ENCODE assay signal across 8 cellular contexts in the genomic region with DNA sequence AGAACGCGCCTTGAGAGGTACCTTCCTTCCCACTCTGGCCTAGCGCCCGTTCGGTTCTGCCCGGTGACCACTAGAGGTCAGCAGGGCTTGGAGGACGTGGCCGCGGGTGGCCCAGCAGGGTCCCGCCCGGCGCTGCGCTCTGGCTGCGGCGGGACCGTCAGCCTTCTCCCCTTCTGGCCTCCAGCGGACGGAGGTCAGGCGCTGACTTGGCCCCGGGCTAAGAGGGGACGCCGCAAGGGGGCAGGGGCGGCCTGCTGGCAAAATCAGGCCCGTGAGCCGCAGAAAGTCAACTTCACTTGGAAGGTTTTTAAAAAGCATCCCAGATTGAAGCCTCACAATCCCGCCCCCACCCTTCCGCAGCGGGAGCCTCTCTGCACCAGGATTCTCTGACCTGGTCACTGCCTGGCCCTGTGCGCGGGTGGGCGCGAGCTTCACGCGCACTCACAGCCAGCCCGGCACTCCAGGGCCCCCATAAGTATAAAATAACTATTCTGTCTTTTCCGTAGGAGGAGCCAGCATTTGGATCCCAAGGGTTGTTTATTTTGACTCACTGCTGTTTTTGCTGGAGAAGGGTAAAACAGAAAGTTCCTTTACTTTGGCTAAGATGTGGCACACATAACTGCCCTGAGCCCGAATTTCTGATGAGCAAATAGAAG. TPM values are rescaled to one million over a fixed set of nuclear protein-coding genes. Genes with fewer than 3 reads are reported as not detected.
DNase-seq lines count a peak whose midpoint lies in the region; ATAC-seq and TF ChIP-seq lines count a peak whose summit lies in the region.

No MANE protein-coding gene starts in this region.

- H2BK120ac ChIP-seq in trophoblast cell (ENCODE audit: insufficient read depth, low read length, poor library complexity), result no peak overlapping the region

- H3K18ac ChIP-seq in trophoblast cell (ENCODE audit: low read length), result no peak overlapping the region

- H2AK5ac ChIP-seq in trophoblast cell (ENCODE audit: low read length), result no peak overlapping the region

- H3K79me2 ChIP-seq in SK-N-SH (ENCODE audit: insufficient read depth), result no peaks in the 10 kb centered on the region
- H3K79me2 ChIP-seq in trophoblast cell (ENCODE audit: control insufficient read depth, insufficient read depth, low read length, poor library complexity), result no peaks in the 10 kb centered on the region

- TF ChIP-seq RAD21 in SK-N-SH (IDR thresholded peaks at IDR 0.05; ENCODE audit: low read length), result peak; percentile 85

- H3K23ac ChIP-seq in trophoblast cell (ENCODE audit: low read length), result no peak overlapping the region

- no peak overlapping the region for H4K91ac ChIP-seq in trophoblast cell (ENCODE audit: low read depth, low read length)

- no peak overlapping the region for H2BK5ac ChIP-seq in trophoblast cell (ENCODE audit: low read depth, low read length, poor library complexity)

- 3% methylated on average over 24 of the region's 37 CpGs for WGBS in SK-N-SH (ENCODE audit: low lambda C conversion rate)
- WGBS in heart left ventricle, 4 donors, result 4 to 16% (median 7%) methylated on average over 13 to 37 of the region's 37 CpGs
- WGBS in trophoblast cell (ENCODE audit: extremely low coverage, insufficient coverage, insufficient read length), result no CpG with 5 or more reads among the region's 37 CpGs

- H3K4me1 ChIP-seq in SK-N-SH (ENCODE audit: control insufficient read depth in 1 of 2, insufficient read depth in 2 of 2, low read depth in 1 of 2, low read length in 1 of 2), result peaks cover 3% of the 10 kb centered on the region in 2 experiments; a peak in 2 of 4 replicates
- peaks cover 30% of the 10 kb centered on the region for H3K4me1 ChIP-seq in adipocyte (ENCODE audit: control insufficient read depth, insufficient read depth, low read length)
- H3K4me1 ChIP-seq in heart left ventricle, result peaks cover 4 to 30% (median 11%) of the 10 kb centered on the region in 12 donors
- no peaks in the 10 kb centered on the region for H3K4me1 ChIP-seq in trophoblast cell (ENCODE audit: control insufficient read depth in 1 of 2, insufficient read depth in 2 of 2, low read length in 2 of 2)

- no peak overlapping the region for H2BK12ac ChIP-seq in trophoblast cell (ENCODE audit: low read length)

- no peak overlapping the region for H3K14ac ChIP-seq in trophoblast cell (ENCODE audit: low read length)

- H3K9me2 ChIP-seq in SK-N-SH, result no peaks in the 10 kb centered on the region

- peak in 1 of 2 donors; percentile 39 for TF ChIP-seq POLR2A in heart left ventricle (IDR thresholded peaks at IDR 0.05)

- CTCF ChIA-PET in SK-N-SH (lab: Yijun Ruan, JAX), result interaction anchor here (0.5 to 21.6 kb wide), 38 partner anchors 8 to 283 kb away, joined by 3 to 445 read pairs (median 4); partner anchors contain the start of gene ZBTB16

- H3K4me3 ChIP-seq in SK-N-SH (ENCODE audit: low read depth in 2 of 2, low read length in 1 of 2) (peak overlapping the region; percentile 19 to 66; a peak in 3 of 4 replicates), adipocyte (ENCODE audit: low read length) (peak overlapping the region; percentile 67), heart left ventricle (peak overlapping the region in 10 of 12 donors; percentile 26 to 60 (median 48)), trophoblast cell (ENCODE audit: low read depth, low read length) (no peak overlapping the region)

- no peaks in the 10 kb centered on the region for H3F3A ChIP-seq in SK-N-SH (replicated peaks; ENCODE audit: insufficient read depth)

- H4K20me1 ChIP-seq in SK-N-SH (ENCODE audit: insufficient read depth), result no peaks in the 10 kb centered on the region

- H3K9ac ChIP-seq in SK-N-SH (no peak overlapping the region), adipocyte (ENCODE audit: low read length) (peak overlapping the region; percentile 77), trophoblast cell (ENCODE audit: low read length) (no peak overlapping the region)

- no peak overlapping the region for H4K12ac ChIP-seq in trophoblast cell (ENCODE audit: low read depth, low read length)

- DNase-seq in AG20443 (ENCODE audit: low spot score), result peak; percentile 89
- DNase-seq in HK-2 (ENCODE audit: unreplicated experiment), result peak; percentile 63
- DNase-seq in SK-N-SH, result peak; percentile 90
- DNase-seq in adipocyte (ENCODE audit: low read depth), result peak; percentile 84
- peak; percentile 83 to 93 (median 91) for DNase-seq in heart left ventricle
- DNase-seq in trophoblast cell, result peak; percentile 54 to 77
- peak; percentile 80 for DNase-seq in ureter (ENCODE audit: low spot score)

- H3K79me1 ChIP-seq in trophoblast cell (ENCODE audit: low read length), result no peaks in the 10 kb centered on the region

- H3K36me3 ChIP-seq in SK-N-SH (replicated peaks in 1 of 2; ENCODE audit: control insufficient read depth in 1 of 2, insufficient read depth in 2 of 2, low read length in 1 of 2) (no peaks in the 10 kb centered on the region), adipocyte (ENCODE audit: control insufficient read depth, insufficient read depth, low read length, severe bottlenecking) (no peaks in the 10 kb centered on the region), heart left ventricle (no peaks in the 10 kb centered on the region), trophoblast cell (ENCODE audit: control insufficient read depth in 1 of 2, insufficient read depth in 2 of 2, low read length in 2 of 2) (no peaks in the 10 kb centered on the region)

- intact Hi-C loops in heart left ventricle (cut with DNase I), result loop anchor here (1.0 to 10.0 kb wide), 11 partner anchors 23 to 399 kb away; partner anchors contain the start of genes ZBTB16 (in 2 of the 10) and REXO2 (in 1 of the 10)

- TF ChIP-seq CTCF in SK-N-SH (IDR thresholded peaks at IDR 0.05) (peak; percentile 82), heart left ventricle (IDR thresholded peaks at IDR 0.05) (peak; percentile 85 to 96 (median 94))

- no peak overlapping the region for H3K4ac ChIP-seq in trophoblast cell (ENCODE audit: low read depth, low read length)

- ATAC-seq in heart left ventricle (peak; percentile 84 to 96 (median 94)), GM21717 (IDR thresholded peaks at IDR 0.05; ENCODE audit: unreplicated experiment) (no peak)

- H2AFZ ChIP-seq in SK-N-SH (ENCODE audit: low read depth), result peak overlapping the region; percentile 79
- H2AFZ ChIP-seq in trophoblast cell (ENCODE audit: insufficient read depth, low read length, poor library complexity), result peak overlapping the region; percentile 8

- POLR2A ChIA-PET in SK-N-SH (lab: Yijun Ruan, JAX), result no interaction called here

- no peak for TF ChIP-seq EP300 in SK-N-SH (IDR thresholded peaks at IDR 0.05; ENCODE audit: borderline replicate concordance in 1 of 2, low read depth in 1 of 2, low read length in 1 of 2)

- H3K27me3 ChIP-seq in SK-N-SH (ENCODE audit: insufficient read depth) (peaks cover 25% of the 10 kb centered on the region; the same call in 1 of the 2 replicates), adipocyte (replicated peaks; ENCODE audit: control insufficient read depth, insufficient read depth, low read length) (peaks cover 1% of the 10 kb centered on the region), heart left ventricle (no peaks in the 10 kb centered on the region), trophoblast cell (ENCODE audit: insufficient read depth, low read length) (peaks cover 2% of the 10 kb centered on the region)

- H3K4me2 ChIP-seq in SK-N-SH (peak overlapping the region; percentile 86), trophoblast cell (ENCODE audit: low read length) (peak overlapping the region; percentile 44)

- H4K8ac ChIP-seq in trophoblast cell (ENCODE audit: low read depth, low read length), result no peak overlapping the region

- H3K9me3 ChIP-seq in SK-N-SH (no peaks in the 10 kb centered on the region), adipocyte (ENCODE audit: control insufficient read depth, low read length) (no peaks in the 10 kb centered on the region), heart left ventricle (no peaks in the 10 kb centered on the region), trophoblast cell (ENCODE audit: insufficient read depth, low read depth, low read length) (no peaks in the 10 kb centered on the region)

- no peak overlapping the region for H3K27ac ChIP-seq in SK-N-SH (ENCODE audit: low read depth in 2 of 2, low read length in 1 of 2)
- peak overlapping the region in 10 of 12 donors; percentile 50 to 88 (median 75) for H3K27ac ChIP-seq in heart left ventricle
- no peak overlapping the region for H3K27ac ChIP-seq in trophoblast cell (ENCODE audit: low read depth, low read length)

TF ChIP-seq in SK-N-SH, 30 proteins besides CTCF, POLR2A, EP300 and RAD21 (continues in another document):
- TF ChIP-seq, protein P1, sequence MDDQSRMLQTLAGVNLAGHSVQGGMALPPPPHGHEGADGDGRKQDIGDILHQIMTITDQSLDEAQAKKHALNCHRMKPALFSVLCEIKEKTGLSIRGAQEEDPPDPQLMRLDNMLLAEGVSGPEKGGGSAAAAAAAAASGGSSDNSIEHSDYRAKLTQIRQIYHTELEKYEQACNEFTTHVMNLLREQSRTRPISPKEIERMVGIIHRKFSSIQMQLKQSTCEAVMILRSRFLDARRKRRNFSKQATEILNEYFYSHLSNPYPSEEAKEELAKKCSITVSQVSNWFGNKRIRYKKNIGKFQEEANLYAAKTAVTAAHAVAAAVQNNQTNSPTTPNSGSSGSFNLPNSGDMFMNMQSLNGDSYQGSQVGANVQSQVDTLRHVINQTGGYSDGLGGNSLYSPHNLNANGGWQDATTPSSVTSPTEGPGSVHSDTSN (IDR thresholded peaks at IDR 0.05), result no peak
- TF ChIP-seq NRF1 (IDR thresholded peaks at IDR 0.05; ENCODE audit: low read depth, low read length) (no peak), NFIC (IDR thresholded peaks at IDR 0.05; ENCODE audit: borderline replicate concordance) (peak; percentile 70), USF2 (IDR thresholded peaks at IDR 0.05; ENCODE audit: borderline replicate concordance, low read depth, low read length) (no peak), EZH2phosphoT487 (IDR thresholded peaks at IDR 0.05; ENCODE audit: borderline replicate concordance, low read depth) (no peak), TEAD4 (IDR thresholded peaks at IDR 0.05; ENCODE audit: borderline replicate concordance, insufficient read depth) (no peak), SMC3 (IDR thresholded peaks at IDR 0.05; ENCODE audit: low read depth, low read length) (peak; percentile 92), GATA2 (CRISPR knock-in tag; IDR thresholded peaks at IDR 0.05) (no peak)

RNA-seq across cellular contexts. Expression of gene ZBTB16, which starts 23.2 kb away (rescaled TPM):
- polyA plus RNA-seq in SK-N-SH (2012; rRNA removed) (not detected in 2 replicates), heart left ventricle (10 to 100 TPM; 44.0 to 86.1 TPM)
- not detected in 2 replicates for polyA plus RNA-seq in SK-N-SH (2012; cell fraction: cytosol; rRNA removed)
- not detected in 2 replicates for polyA plus RNA-seq in SK-N-SH (2012; cell fraction: nucleus; rRNA removed)
- total RNA-seq in heart left ventricle (100 to 1,000 TPM in 2 of 9 donors, 10 to 100 TPM in 7; 15.3 to 130 (median 62.8) TPM), ureter (166 TPM)
- polyA plus RNA-seq in trophoblast cell (2013), result 0.06 and 0.07 TPM in 2 replicates

Comparison
In these comparisons a context has a peak if more than half of its experiments do, and no peak if none do; other contexts are left out.
1. H3K27ac ChIP-seq: peak in heart left ventricle (10 of 12); none in SK-N-SH (0 of 2) and trophoblast cell (single experiment).
2. Peak in every context shown above with its lines, with median percentiles within 50 percentile points of each other: DNase-seq.